In genomic region chr5:130110333-130110732, GRCh38 we compare ENCODE assay signal across 16 cellular contexts.
"Had no signal": no experiment of that assay in that cellular context is flagged by ENCODE, and none has a peak within 500 bp of the region (broad histone marks: within the 10 kb centered on the region; RNA-seq: fewer than 3 reads in every experiment).

No MANE protein-coding gene starts in this region.

- H3K4me3 Mint-ChIP-seq: activated naive CD8-positive, alpha-beta T cell treated with anti-CD3 and anti-CD28 coated beads for 36 hours; naive thymus-derived CD4-positive, alpha-beta T cell; stimulated activated naive B cell treated with anti-CD40 and anti-IgM and Interleukin-4, amounts not matched to agents 10 μg/mL and 1 μg/mL and 100 μg/mL, for 72 hours; T-helper 2 cell treated with Interferon-gamma antibody and Interleukin-4, amounts not matched to agents 5 μg/mL and 100 μg/mL, for 36 hours had no signal

- H3K36me3 Mint-ChIP-seq: activated naive CD8-positive, alpha-beta T cell treated with anti-CD3 and anti-CD28 coated beads for 36 hours; naive thymus-derived CD4-positive, alpha-beta T cell; stimulated activated naive B cell treated with anti-CD40 and anti-IgM and Interleukin-4, amounts not matched to agents 10 μg/mL and 1 μg/mL and 100 μg/mL, for 72 hours had no signal

- H3K27me3 ChIP-seq: ascending aorta, cardiac muscle cell, esophagus muscularis mucosa, thyroid gland had no signal

- H3K9me3 Mint-ChIP-seq: activated naive CD8-positive, alpha-beta T cell treated with anti-CD3 and anti-CD28 coated beads for 36 hours; naive thymus-derived CD4-positive, alpha-beta T cell; stimulated activated naive B cell treated with anti-CD40 and anti-IgM and Interleukin-4, amounts not matched to agents 10 μg/mL and 1 μg/mL and 100 μg/mL, for 72 hours; T-helper 2 cell treated with Interferon-gamma antibody and Interleukin-4, amounts not matched to agents 5 μg/mL and 100 μg/mL, for 36 hours had no signal

- H3K27ac ChIP-seq: ascending aorta, cardiac muscle cell, esophagus muscularis mucosa, thyroid gland had no signal

- ATAC-seq: activated CD4-positive, CD25-positive, alpha-beta regulatory T cell treated with anti-CD3 and anti-CD28 coated beads, Interleukin-2, amount 50 U/mL, for 24 hours; naive thymus-derived CD4-positive, alpha-beta T cell; stimulated activated naive B cell treated with anti-CD40 and anti-IgM and Interleukin-4, amounts not matched to agents 10 μg/mL and 1 μg/mL and 100 μg/mL, for 72 hours had no signal

- H3K4me1 Mint-ChIP-seq: activated naive CD8-positive, alpha-beta T cell treated with anti-CD3 and anti-CD28 coated beads for 36 hours; naive thymus-derived CD4-positive, alpha-beta T cell; stimulated activated naive B cell treated with anti-CD40 and anti-IgM and Interleukin-4, amounts not matched to agents 10 μg/mL and 1 μg/mL and 100 μg/mL, for 72 hours had no signal

- H3K4me3 ChIP-seq: ascending aorta, cardiac muscle cell, esophagus muscularis mucosa, thyroid gland had no signal

- H3K36me3 ChIP-seq: ascending aorta, cardiac muscle cell, esophagus muscularis mucosa, thyroid gland had no signal

- H3K4me1 ChIP-seq: ascending aorta, thyroid gland had no signal

- H3K9me3 ChIP-seq: ascending aorta, esophagus muscularis mucosa, thyroid gland had no signal

- H3K27ac Mint-ChIP-seq: activated naive CD8-positive, alpha-beta T cell treated with anti-CD3 and anti-CD28 coated beads for 36 hours; naive thymus-derived CD4-positive, alpha-beta T cell; stimulated activated naive B cell treated with anti-CD40 and anti-IgM and Interleukin-4, amounts not matched to agents 10 μg/mL and 1 μg/mL and 100 μg/mL, for 72 hours; T-helper 2 cell treated with Interferon-gamma antibody and Interleukin-4, amounts not matched to agents 5 μg/mL and 100 μg/mL, for 36 hours had no signal

- H3K27me3 Mint-ChIP-seq: activated naive CD8-positive, alpha-beta T cell treated with anti-CD3 and anti-CD28 coated beads for 36 hours; stimulated activated naive B cell treated with anti-CD40 and anti-IgM and Interleukin-4, amounts not matched to agents 10 μg/mL and 1 μg/mL and 100 μg/mL, for 72 hours had no signal

- DNase-seq: activated CD4-positive, alpha-beta T cell treated with anti-CD3 and anti-CD28 coated beads, Interleukin-2, amount 50 U/mL, for 1 hour; activated CD8-positive, alpha-beta memory T cell treated with anti-CD3 and anti-CD28 coated beads for 24 hours; activated gamma-delta T cell treated with Interleukin-2 at 50 U/mL for 16 hours; activated naive CD8-positive, alpha-beta T cell treated with anti-CD3 and anti-CD28 coated beads for 36 hours; head of caudate nucleus; naive thymus-derived CD4-positive, alpha-beta T cell; posterior cingulate gyrus; retina; stimulated activated CD4-positive, alpha-beta T cell treated with anti-CD3 and anti-CD28 coated beads, Interleukin-4, amount 100 ng/mL, for 1 hour; stimulated activated naive B cell treated with anti-CD40 and anti-IgM and Interleukin-4, amounts not matched to agents 10 μg/mL and 1 μg/mL and 100 μg/mL, for 72 hours; thyroid gland had no signal
